Comparison of ENCODE assay signal across 24 cellular contexts in genomic region chr1:38272515-38272914, GRCh38.
"Had no signal": no experiment of that assay in that cellular context is flagged by ENCODE, and none has a peak within 500 bp of the region (broad histone marks: within the 10 kb centered on the region; RNA-seq: fewer than 3 reads in every experiment).

No MANE protein-coding gene starts in this region.

- H3K4me1 Mint-ChIP-seq: immature natural killer cell; mesothelial cell of epicardium; naive thymus-derived CD8-positive, alpha-beta T cell had no signal

- H3K4me1 ChIP-seq: esophagus squamous epithelium, gastrocnemius medialis, heart left ventricle, left lung, lower lobe of right lung had no signal

- H3K27ac ChIP-seq: coronary artery, dorsolateral prefrontal cortex, epithelial cell of prostate, esophagus squamous epithelium, gastrocnemius medialis, heart left ventricle, left lung, lower lobe of right lung had no signal

- H3K9me3 Mint-ChIP-seq: immature natural killer cell had no signal

- H3K4me3 ChIP-seq: coronary artery, dorsolateral prefrontal cortex, esophagus squamous epithelium, gastrocnemius medialis, heart left ventricle, left lung, lower lobe of right lung, mucosa of descending colon had no signal

- H3K9me3 ChIP-seq: esophagus squamous epithelium, gastrocnemius medialis, lower lobe of right lung, mucosa of descending colon had no signal

- H3K4me3 Mint-ChIP-seq: immature natural killer cell; mesothelial cell of epicardium; naive thymus-derived CD8-positive, alpha-beta T cell had no signal

- DNase-seq: dermis blood vessel endothelial cell; dorsolateral prefrontal cortex; effector CD4-positive, alpha-beta T cell; effector memory CD4-positive, alpha-beta T cell; erythroblast; esophagus squamous epithelium; foreskin fibroblast; foreskin melanocyte; gastrocnemius medialis; heart left ventricle; hypothalamus; immature natural killer cell; left cardiac atrium; left lung; left ventricle myocardium superior; lower lobe of right lung; mesenchymal stem cell; mucosa of descending colon; naive B cell; naive thymus-derived CD8-positive, alpha-beta T cell had no signal

- H3K36me3 Mint-ChIP-seq: immature natural killer cell; mesothelial cell of epicardium; naive thymus-derived CD8-positive, alpha-beta T cell had no signal

- H3K36me3 ChIP-seq: esophagus squamous epithelium, gastrocnemius medialis, heart left ventricle, left lung, lower lobe of right lung had no signal

- H3K27ac Mint-ChIP-seq: mesothelial cell of epicardium; naive thymus-derived CD8-positive, alpha-beta T cell had no signal

- ATAC-seq: esophagus mucosa; gastrocnemius medialis; heart left ventricle; left cardiac atrium; left lung; left ventricle myocardium superior; lower lobe of right lung; mucosa of descending colon; naive thymus-derived CD8-positive, alpha-beta T cell had no signal
